ENCODE assay signal across 1 cellular context in genomic region chr19:13060233-13060963, GRCh38.
TF ChIP-seq lines count a peak whose summit lies in the region.

No MANE protein-coding gene starts in this region.

TF ChIP-seq in A549, 52 proteins besides CTCF, POLR2A, EP300 and RAD21 (continued from another document):
- TF ChIP-seq REST (IDR thresholded peaks at IDR 0.05), result no peak
- TF ChIP-seq BCL3 (IDR thresholded peaks at IDR 0.05), result no peak
- TF ChIP-seq RFX5 (IDR thresholded peaks at IDR 0.05), result no peak
- no peak for TF ChIP-seq BHLHE40 (IDR thresholded peaks at IDR 0.05; ENCODE audit: low read depth, low read length)
TF ChIP-seq in A549: peak in this region for 0.
